In the genomic region with DNA sequence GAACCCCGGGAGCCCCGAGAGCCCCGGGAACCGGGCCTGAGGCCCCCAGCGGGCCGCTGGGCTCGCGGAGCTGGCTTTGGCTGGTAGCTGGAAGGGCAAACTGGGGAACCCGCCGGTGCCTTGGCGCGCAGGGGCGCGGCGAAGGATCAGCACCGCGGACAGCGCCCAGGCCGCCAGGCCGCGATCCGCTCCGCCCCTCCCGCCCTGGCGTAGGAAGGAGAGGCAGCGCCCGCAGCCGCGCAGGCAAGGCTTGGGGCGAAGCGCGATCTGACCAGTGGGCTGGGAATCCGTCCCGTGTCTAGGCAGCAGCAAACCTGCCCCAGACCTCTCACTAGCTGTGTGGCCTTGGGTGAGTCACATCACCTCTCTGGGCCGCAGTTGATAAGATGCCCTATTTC, we compare ENCODE assay signal across 7 cellular contexts. TPM values are rescaled to one million over a fixed set of nuclear protein-coding genes. Genes with fewer than 3 reads are reported as not detected.
DNase-seq lines count a peak whose midpoint lies in the region; ATAC-seq, FAIRE-seq and TF ChIP-seq lines count a peak whose summit lies in the region.

No MANE protein-coding gene starts in this region.

- BruUV-seq in HepG2 (replicated peaks; lab: Mats Ljungman, UMichigan): no TSS peak

- H3K9ac ChIP-seq in HepG2 (ENCODE audit: insufficient read depth, low read depth, low read length): no peak overlapping the region

- in situ Hi-C loops in HepG2 (cut with HindIII; ENCODE audit: extremely low pct_ligation_motif_present, low pct_unique_long_range_greater_than_20kb): no loop called here

- H4K20me1 ChIP-seq in HepG2 (ENCODE audit: insufficient read depth, low read length): peaks cover 6% of the 10 kb centered on the region; the same call in 1 of the 2 replicates

- FAIRE-seq in GM19239 (lab: Jason Lieb, UNC) (no peak), HepG2 (lab: Jason Lieb, UNC) (peak; percentile 47)

- WGBS in HepG2 (ENCODE audit: low lambda C conversion rate): 3% methylated on average over 7 of the region's 35 CpGs

- H3K36me3 ChIP-seq in HepG2 (replicated peaks in 1 of 2; ENCODE audit: control insufficient read depth in 1 of 2, insufficient read depth in 2 of 2, low read length in 2 of 2): no peaks in the 10 kb centered on the region

- no peaks in the 10 kb centered on the region for H3K4me1 ChIP-seq in HepG2 (ENCODE audit: insufficient read depth, low read length)

- ATAC-seq in HepG2 (peak; percentile 95), HG02571 (IDR thresholded peaks at IDR 0.05; ENCODE audit: unreplicated experiment) (no peak)

- H3K79me2 ChIP-seq in HepG2 (ENCODE audit: insufficient read depth, low read length): no peaks in the 10 kb centered on the region

- intact Hi-C loops in HepG2 (cut with micrococcal nuclease; ENCODE audit: unreplicated experiment): no loop called here

- TF ChIP-seq POLR2A in HepG2 (IDR thresholded peaks at IDR 0.05; ENCODE audit: insufficient read depth in 1 of 2, low read depth in 2 of 2, low read length in 2 of 2): no peak

- CTCF ChIA-PET in HepG2 (lab: Yijun Ruan, JAX; ENCODE audit: low intra/inter-chr PET ratio, low total read pairs): no interaction called here

- no peak overlapping the region for H3K27ac ChIP-seq in HepG2 (ENCODE audit: extremely low read length, insufficient read depth, low read length)

- peaks cover 2 to 36% of the 10 kb centered on the region in 2 experiments; a peak in 2 of 5 replicates for H3K27me3 ChIP-seq in HepG2 (ENCODE audit: control insufficient read depth in 1 of 2, insufficient read depth in 2 of 2, low read length in 2 of 2)

- DNase-seq in GM19239 (ENCODE audit: insufficient read length, low spot score) (peak; percentile 97), NCI-H2227 treated with DMSO at 0.1 percent for 48 hours (lab: John Stamatoyannopoulos, UW) (peak; percentile 46), dermis blood vessel endothelial cell (peak; percentile 83), HepG2 (ENCODE audit: low spot score) (peak; percentile 43)
- peak; percentile 54 to 56 for DNase-seq in activated CD4-positive, alpha-beta T cell treated with anti-CD3 and anti-CD28 coated beads, Interleukin-2, amount 50 U/mL, for 4 hours
- DNase-seq in stimulated activated CD4-positive, alpha-beta T cell treated with anti-CD3 and anti-CD28 coated beads, Interleukin-4, amount 100 ng/mL, for 48 hours (ENCODE audit: low read depth in 2 of 2): peak; percentile 59 to 66

- no peaks in the 10 kb centered on the region for H3K9me3 ChIP-seq in HepG2 (ENCODE audit: low read length)

- peak overlapping the region in 1 of 3 experiments; percentile 28; a peak in 1 of 6 replicates for H3K4me3 ChIP-seq in HepG2 (replicated peaks in 1 of 3; ENCODE audit: insufficient read depth in 1 of 3, low read depth in 2 of 3, low read length in 3 of 3)

- TF ChIP-seq RAD21 in HepG2 (CRISPR knock-in tag; IDR thresholded peaks at IDR 0.05): peak; percentile 67

- TF ChIP-seq CTCF in HepG2 (CRISPR knock-in tag; IDR thresholded peaks at IDR 0.05): peak; percentile 22; the same call in 1 of the 2 replicates

- POLR2A ChIA-PET in HepG2 (lab: Yijun Ruan, JAX): interaction anchor here (1.1 kb wide), 1 partner anchor 39 kb away, joined by 4 read pairs; no protein-coding TSS in a partner anchor

- H2AFZ ChIP-seq in HepG2 (ENCODE audit: low read length): no peak overlapping the region

- TF ChIP-seq EP300 in HepG2 (IDR thresholded peaks at IDR 0.05; ENCODE audit: low read depth in 2 of 2, low read length in 2 of 2): no peak; a peak in 1 of 4 replicates
- 0 out of 2 replicates have a peak, but pooled peaks have one; percentile 29 for TF ChIP-seq EP300 in HepG2 (CRISPR knock-in tag; IDR thresholded peaks at IDR 0.05; ENCODE audit: borderline replicate concordance)

- H3K4me2 ChIP-seq in HepG2 (ENCODE audit: low read depth, low read length): no peak overlapping the region

TF ChIP-seq in HepG2, 621 proteins besides CTCF, POLR2A, EP300 and RAD21 (continues in another document):
- TF ChIP-seq MTA3 (CRISPR knock-in tag; IDR thresholded peaks at IDR 0.05) (no peak), ZNF746 (CRISPR knock-in tag; IDR thresholded peaks at IDR 0.05) (peak; percentile 79), U2AF1 (optimal IDR thresholded peaks at IDR 0.05; ENCODE audit: low read depth, low read length) (no peak), CHCHD3 (CRISPR knock-in tag; IDR thresholded peaks at IDR 0.05) (peak; percentile 97)

RNA-seq across cellular contexts. Expression of gene CCDC92B, which starts 0.3 kb away (rescaled TPM):
- total RNA-seq in dermis blood vessel endothelial cell (0.05 TPM in 1 of 2 replicates, not detected in the other), HepG2 (2016; rRNA removed; fragmentation: Illumina TruSeq; extraction: Trizol) (not detected in 2 replicates)
- total RNA-seq in HepG2 (2016; cell fraction: cytosol; rRNA removed; fragmentation: Illumina TruSeq; extraction: Trizol; ENCODE audit: low read depth): not detected in 2 replicates
- not detected in 2 replicates for total RNA-seq in HepG2 (2016; cell fraction: insoluble cytoplasmic fraction; rRNA removed; fragmentation: Illumina TruSeq; extraction: Trizol)
- total RNA-seq in HepG2 (2016; cell fraction: membrane; rRNA removed; fragmentation: Illumina TruSeq; extraction: Trizol): not detected in 2 replicates
- total RNA-seq in HepG2 (2016; cell fraction: nucleus; rRNA removed; fragmentation: Illumina TruSeq; extraction: Trizol): not detected in 2 replicates
- polyA plus RNA-seq in HepG2 (2011; rRNA removed): not detected in 2 replicates
- polyA plus RNA-seq in HepG2 (2011; cell fraction: cytosol; rRNA removed): not detected in 2 replicates
- polyA plus RNA-seq in HepG2 (2011; cell fraction: nucleus; rRNA removed): not detected in 2 replicates
- 0.04 TPM in 1 of 2 replicates, not detected in the other for polyA plus RNA-seq in HepG2 (2012)
- not detected in 2 replicates for polyA plus RNA-seq in HepG2 (2016; cell fraction: cytosol; fragmentation: Illumina TruSeq; extraction: Trizol; ENCODE audit: low read depth)
- polyA plus RNA-seq in HepG2 (2016; cell fraction: insoluble cytoplasmic fraction; fragmentation: Illumina TruSeq; extraction: Trizol; ENCODE audit: low read depth): not detected in 2 replicates
- not detected in 2 replicates for polyA plus RNA-seq in HepG2 (2016; cell fraction: membrane; fragmentation: Illumina TruSeq; extraction: Trizol; ENCODE audit: low read depth)
- polyA plus RNA-seq in HepG2 (2016; cell fraction: nucleus; fragmentation: Illumina TruSeq; extraction: Trizol; ENCODE audit: insufficient read depth, low read depth): not detected in 2 replicates
- polyA minus RNA-seq in HepG2 (2011; rRNA and poly(A)+ RNA removed; ENCODE audit: low replicate concordance): 2.1 TPM in 1 of 2 replicates, not detected in the other
- polyA minus RNA-seq in HepG2 (2011; cell fraction: cytosol; rRNA and poly(A)+ RNA removed): not detected in 2 replicates
- polyA minus RNA-seq in HepG2 (2011; cell fraction: nucleus; rRNA and poly(A)+ RNA removed): not detected in 2 replicates

RNA-seq across cellular contexts. Expression of gene CLUH, which starts 38.2 kb away (rescaled TPM):
- 37.4 and 75.6 TPM in 2 replicates for total RNA-seq in dermis blood vessel endothelial cell
- total RNA-seq in HepG2 (2016; rRNA removed; fragmentation: Illumina TruSeq; extraction: Trizol): 49.8 and 60.5 TPM in 2 replicates
- 11.3 and 11.7 TPM in 2 replicates for total RNA-seq in HepG2 (2016; cell fraction: cytosol; rRNA removed; fragmentation: Illumina TruSeq; extraction: Trizol; ENCODE audit: low read depth)
- total RNA-seq in HepG2 (2016; cell fraction: insoluble cytoplasmic fraction; rRNA removed; fragmentation: Illumina TruSeq; extraction: Trizol): 45.0 and 62.9 TPM in 2 replicates
- total RNA-seq in HepG2 (2016; cell fraction: membrane; rRNA removed; fragmentation: Illumina TruSeq; extraction: Trizol): 16.8 and 17.9 TPM in 2 replicates
- total RNA-seq in HepG2 (2016; cell fraction: nucleus; rRNA removed; fragmentation: Illumina TruSeq; extraction: Trizol): 62.8 and 64.0 TPM in 2 replicates
- polyA plus RNA-seq in HepG2 (2011; rRNA removed): 30.9 and 45.5 TPM in 2 replicates
- 12.6 and 25.6 TPM in 2 replicates for polyA plus RNA-seq in HepG2 (2011; cell fraction: cytosol; rRNA removed)
- 461 and 635 TPM in 2 replicates for polyA plus RNA-seq in HepG2 (2011; cell fraction: nucleus; rRNA removed)
- 51.7 and 79.2 TPM in 2 replicates for polyA plus RNA-seq in HepG2 (2012)
- polyA plus RNA-seq in HepG2 (2016; cell fraction: cytosol; fragmentation: Illumina TruSeq; extraction: Trizol; ENCODE audit: low read depth): 3.2 and 3.5 TPM in 2 replicates
- 34.8 and 48.7 TPM in 2 replicates for polyA plus RNA-seq in HepG2 (2016; cell fraction: insoluble cytoplasmic fraction; fragmentation: Illumina TruSeq; extraction: Trizol; ENCODE audit: low read depth)
- 7.2 and 8.4 TPM in 2 replicates for polyA plus RNA-seq in HepG2 (2016; cell fraction: membrane; fragmentation: Illumina TruSeq; extraction: Trizol; ENCODE audit: low read depth)
- polyA plus RNA-seq in HepG2 (2016; cell fraction: nucleus; fragmentation: Illumina TruSeq; extraction: Trizol; ENCODE audit: insufficient read depth, low read depth): 175 and 188 TPM in 2 replicates
- 37.7 and 94.5 TPM in 2 replicates for polyA minus RNA-seq in HepG2 (2011; rRNA and poly(A)+ RNA removed; ENCODE audit: low replicate concordance)
- polyA minus RNA-seq in HepG2 (2011; cell fraction: cytosol; rRNA and poly(A)+ RNA removed): 30.1 and 31.9 TPM in 2 replicates
- 48.6 and 55.4 TPM in 2 replicates for polyA minus RNA-seq in HepG2 (2011; cell fraction: nucleus; rRNA and poly(A)+ RNA removed)

RNA-seq across cellular contexts. Expression of gene RAP1GAP2, which starts 46.5 kb away (rescaled TPM):
- 3.8 and 4.1 TPM in 2 replicates for total RNA-seq in dermis blood vessel endothelial cell
- total RNA-seq in HepG2 (2016; rRNA removed; fragmentation: Illumina TruSeq; extraction: Trizol): 7.7 and 10.9 TPM in 2 replicates
- 3.6 and 4.3 TPM in 2 replicates for total RNA-seq in HepG2 (2016; cell fraction: cytosol; rRNA removed; fragmentation: Illumina TruSeq; extraction: Trizol; ENCODE audit: low read depth)
- 7.7 and 11.5 TPM in 2 replicates for total RNA-seq in HepG2 (2016; cell fraction: insoluble cytoplasmic fraction; rRNA removed; fragmentation: Illumina TruSeq; extraction: Trizol)
- 9.3 and 12.1 TPM in 2 replicates for total RNA-seq in HepG2 (2016; cell fraction: membrane; rRNA removed; fragmentation: Illumina TruSeq; extraction: Trizol)
- 6.5 and 8.4 TPM in 2 replicates for total RNA-seq in HepG2 (2016; cell fraction: nucleus; rRNA removed; fragmentation: Illumina TruSeq; extraction: Trizol)
- 10.0 and 12.0 TPM in 2 replicates for polyA plus RNA-seq in HepG2 (2011; rRNA removed)
- polyA plus RNA-seq in HepG2 (2011; cell fraction: cytosol; rRNA removed): 6.2 and 9.1 TPM in 2 replicates
- polyA plus RNA-seq in HepG2 (2011; cell fraction: nucleus; rRNA removed): 36.9 and 43.8 TPM in 2 replicates
- 7.9 and 8.0 TPM in 2 replicates for polyA plus RNA-seq in HepG2 (2012)
- polyA plus RNA-seq in HepG2 (2016; cell fraction: cytosol; fragmentation: Illumina TruSeq; extraction: Trizol; ENCODE audit: low read depth): 2.3 and 2.5 TPM in 2 replicates
- polyA plus RNA-seq in HepG2 (2016; cell fraction: insoluble cytoplasmic fraction; fragmentation: Illumina TruSeq; extraction: Trizol; ENCODE audit: low read depth): 6.1 and 8.2 TPM in 2 replicates
- 5.5 and 6.5 TPM in 2 replicates for polyA plus RNA-seq in HepG2 (2016; cell fraction: membrane; fragmentation: Illumina TruSeq; extraction: Trizol; ENCODE audit: low read depth)
- polyA plus RNA-seq in HepG2 (2016; cell fraction: nucleus; fragmentation: Illumina TruSeq; extraction: Trizol; ENCODE audit: insufficient read depth, low read depth): 16.0 and 18.0 TPM in 2 replicates
- 15.6 and 31.7 TPM in 2 replicates for polyA minus RNA-seq in HepG2 (2011; rRNA and poly(A)+ RNA removed; ENCODE audit: low replicate concordance)
- polyA minus RNA-seq in HepG2 (2011; cell fraction: cytosol; rRNA and poly(A)+ RNA removed): 9.0 and 11.7 TPM in 2 replicates
- 9.1 and 12.2 TPM in 2 replicates for polyA minus RNA-seq in HepG2 (2011; cell fraction: nucleus; rRNA and poly(A)+ RNA removed)

Comparison
In these comparisons a context has a peak if more than half of its experiments do, and no peak if none do; other contexts are left out.
1. DNase-seq: peak in every context shown above with its lines; median percentile 97 in GM19239; 83 in dermis blood vessel endothelial cell; 62 in stimulated activated CD4-positive, alpha-beta T cell treated with anti-CD3 and anti-CD28 coated beads, Interleukin-4, amount 100 ng/mL, for 48 hours; 55 in activated CD4-positive, alpha-beta T cell treated with anti-CD3 and anti-CD28 coated beads, Interleukin-2, amount 50 U/mL, for 4 hours; 46 in NCI-H2227 treated with DMSO at 0.1 percent for 48 hours; 43 in HepG2.